24 cellular contexts compared by ENCODE assay signal in genomic region chr5:3033033-3033755, GRCh38.
"Had no signal": no experiment of that assay in that cellular context is flagged by ENCODE, and none has a peak within 500 bp of the region (broad histone marks: within the 10 kb centered on the region; RNA-seq: fewer than 3 reads in every experiment).

No MANE protein-coding gene starts in this region.

- H3K36me3 Mint-ChIP-seq: activated naive CD8-positive, alpha-beta T cell treated with anti-CD3 and anti-CD28 coated beads, Interleukin-2, amount 10 ng/mL, durations not matched to agents 7 days and 5 days; mesothelial cell of epicardium; naive thymus-derived CD8-positive, alpha-beta T cell had no signal

- ATAC-seq: activated T-helper 17 cell treated with anti-CD3 and anti-CD28 coated beads, Interleukin-2, amount 50 U/mL, for 72 hours; naive thymus-derived CD8-positive, alpha-beta T cell; psoas muscle; right cardiac atrium; stimulated activated naive CD8-positive, alpha-beta T cell treated with anti-CD3 and anti-CD28 coated beads, Interleukin-15, Interleukin-2, amounts not matched to agents 100 U/mL and 50 U/mL, for 24 hours had no signal

- H3K4me1 Mint-ChIP-seq: activated naive CD8-positive, alpha-beta T cell treated with anti-CD3 and anti-CD28 coated beads, Interleukin-2, amount 10 ng/mL, durations not matched to agents 7 days and 5 days; activated T-helper 17 cell treated with anti-CD3 and anti-CD28 coated beads, Interleukin-2, amount 50 U/mL, for 72 hours; central memory CD8-positive, alpha-beta T cell; naive thymus-derived CD8-positive, alpha-beta T cell had no signal

- H3K27me3 ChIP-seq: breast epithelium, ovary, upper lobe of left lung had no signal

- H3K4me1 ChIP-seq: breast epithelium, left ventricle myocardium inferior, psoas muscle, upper lobe of left lung had no signal

- H3K27ac Mint-ChIP-seq: activated naive CD8-positive, alpha-beta T cell treated with anti-CD3 and anti-CD28 coated beads, Interleukin-2, amount 10 ng/mL, durations not matched to agents 7 days and 5 days; activated T-helper 17 cell treated with anti-CD3 and anti-CD28 coated beads, Interleukin-2, amount 50 U/mL, for 72 hours; mesothelial cell of epicardium; naive thymus-derived CD8-positive, alpha-beta T cell had no signal

- H3K4me3 Mint-ChIP-seq: activated naive CD8-positive, alpha-beta T cell treated with anti-CD3 and anti-CD28 coated beads, Interleukin-2, amount 10 ng/mL, durations not matched to agents 7 days and 5 days; activated T-helper 17 cell treated with anti-CD3 and anti-CD28 coated beads, Interleukin-2, amount 50 U/mL, for 72 hours; central memory CD8-positive, alpha-beta T cell; mesothelial cell of epicardium; naive thymus-derived CD8-positive, alpha-beta T cell had no signal

- H3K36me3 ChIP-seq: breast epithelium, left ventricle myocardium inferior, ovary, upper lobe of left lung, WERI-Rb-1 had no signal

- H3K4me3 ChIP-seq: breast epithelium, left ventricle myocardium inferior, ovary, psoas muscle, upper lobe of left lung had no signal

- H3K27ac ChIP-seq: breast epithelium, left ventricle myocardium inferior, ovary, psoas muscle, upper lobe of left lung, WERI-Rb-1 had no signal

- DNase-seq: activated CD4-positive, alpha-beta T cell treated with anti-CD3 and anti-CD28 coated beads for 1 hour; activated CD4-positive, alpha-beta T cell treated with anti-CD3 and anti-CD28 coated beads, Interleukin-2, amount 50 U/mL, for 1 hour; activated naive CD4-positive, alpha-beta T cell; activated naive CD8-positive, alpha-beta T cell treated with anti-CD3 and anti-CD28 coated beads, Interleukin-2, amount 10 ng/mL, durations not matched to agents 7 days and 5 days; activated T-cell treated with anti-CD3 and anti-CD28 coated beads, Interleukin-2, amount 50 U/mL, for 1 hour; amniotic stem cell; effector memory CD4-positive, alpha-beta T cell; foreskin melanocyte; glutamatergic neuron; hippocampal formation; kidney glomerular epithelial cell; left ventricle myocardium inferior; naive thymus-derived CD8-positive, alpha-beta T cell; ovary; psoas muscle; right cardiac atrium; stimulated activated CD4-positive, alpha-beta T cell treated with anti-CD3 and anti-CD28 coated beads, Interleukin-4, amount 100 ng/mL, for 24 hours; stimulated activated naive CD8-positive, alpha-beta T cell treated with anti-CD3 and anti-CD28 coated beads, Interleukin-15, Interleukin-2, amounts not matched to agents 100 U/mL and 50 U/mL, for 24 hours; upper lobe of left lung; WERI-Rb-1 had no signal

- H3K27me3 Mint-ChIP-seq: activated naive CD8-positive, alpha-beta T cell treated with anti-CD3 and anti-CD28 coated beads, Interleukin-2, amount 10 ng/mL, durations not matched to agents 7 days and 5 days; activated T-helper 17 cell treated with anti-CD3 and anti-CD28 coated beads, Interleukin-2, amount 50 U/mL, for 72 hours; central memory CD8-positive, alpha-beta T cell had no signal
